ENCODE assay signal across 9 cellular contexts in genomic region chr12:6345319-6346071, GRCh38. TPM values are rescaled to one million over a fixed set of nuclear protein-coding genes. Genes with fewer than 3 reads are reported as not detected.
DNase-seq lines count a peak whose midpoint lies in the region; ATAC-seq and TF ChIP-seq lines count a peak whose summit lies in the region.
"Had no signal": no experiment of that assay in that cellular context is flagged by ENCODE, and none has a peak within 500 bp of the region (broad histone marks: within the 10 kb centered on the region; RNA-seq: fewer than 3 reads in every experiment).

No MANE protein-coding gene starts in this region.

- peaks cover 33% of the 10 kb centered on the region for H3K4me1 ChIP-seq in RWPE2 (ENCODE audit: insufficient read depth, poor library complexity, severe bottlenecking)

- H3K36me3 ChIP-seq in RWPE2 (ENCODE audit: low read depth) = peaks cover 40% of the 10 kb centered on the region

- peaks cover 40 to 44% of the 10 kb centered on the region in 2 donors for H3K4me1 Mint-ChIP-seq in natural killer cell treated with Interleukin-12 subunit alpha and Interleukin-12 subunit beta and Interleukin-15 and Interleukin-18, amount 100 ng/mL, for 72 hours (ENCODE audit: low read depth in 2 of 2)

- H3K36me3 Mint-ChIP-seq in natural killer cell treated with Interleukin-12 subunit alpha and Interleukin-12 subunit beta and Interleukin-15 and Interleukin-18, amount 100 ng/mL, for 72 hours = no peaks in the 10 kb centered on the region
- H3K36me3 Mint-ChIP-seq: IgD-negative memory B cell had no signal

- peak overlapping the region; percentile 97 for H3K27ac ChIP-seq in RWPE2 (ENCODE audit: poor library complexity, severe bottlenecking)

- H3K4me3 Mint-ChIP-seq in natural killer cell treated with Interleukin-12 subunit alpha and Interleukin-12 subunit beta and Interleukin-15 and Interleukin-18, amount 100 ng/mL, for 72 hours = peak overlapping the region; percentile 71
- H3K4me3 Mint-ChIP-seq: IgD-negative memory B cell had no signal

- H3K9me3 ChIP-seq in RWPE2 (ENCODE audit: severe bottlenecking) = no peaks in the 10 kb centered on the region

- H3K27me3 ChIP-seq in RWPE2 (ENCODE audit: insufficient read depth, poor library complexity, severe bottlenecking) = no peaks in the 10 kb centered on the region

- H3K4me3 ChIP-seq in RWPE2 (ENCODE audit: severe bottlenecking) = no peak overlapping the region

- ATAC-seq in RWPE2 (ENCODE audit: low read depth) = peak; percentile 32
- peak in 1 of 2 donors; percentile 70 for ATAC-seq in natural killer cell treated with Interleukin-12 subunit alpha and Interleukin-12 subunit beta and Interleukin-15 and Interleukin-18, amount 100 ng/mL, for 72 hours

- H3K27ac Mint-ChIP-seq in natural killer cell treated with Interleukin-12 subunit alpha and Interleukin-12 subunit beta and Interleukin-15 and Interleukin-18, amount 100 ng/mL, for 72 hours = peak overlapping the region; percentile 38 to 61
- H3K27ac Mint-ChIP-seq: IgD-negative memory B cell had no signal

- TF ChIP-seq CTCF in RWPE2 (IDR thresholded peaks at IDR 0.05; ENCODE audit: poor library complexity, severe bottlenecking) = no peak

- DNase-seq in ELR (ENCODE audit: low read depth) (peak; percentile 99), RWPE2 (ENCODE audit: low spot score) (no peak), dedifferentiated amniotic fluid mesenchymal stem cell (ENCODE audit: extremely low spot score) (peak; percentile 68), cerebellar cortex (ENCODE audit: low spot score) (no peak), NCI-H1417 treated with DMSO at 0.1 percent for 48 hours (lab: John Stamatoyannopoulos, UW) (no peak), NCI-H187 (lab: John Stamatoyannopoulos, UW) (no peak), NCI-H2171 treated with DMSO at 0.1 percent for 48 hours (lab: John Stamatoyannopoulos, UW) (no peak)
- DNase-seq in natural killer cell treated with Interleukin-12 subunit alpha and Interleukin-12 subunit beta and Interleukin-15 and Interleukin-18, amount 100 ng/mL, for 72 hours (ENCODE audit: low spot score) = no peak

- H3K27me3 Mint-ChIP-seq in natural killer cell treated with Interleukin-12 subunit alpha and Interleukin-12 subunit beta and Interleukin-15 and Interleukin-18, amount 100 ng/mL, for 72 hours = peaks cover 0 to 4% of the 10 kb centered on the region in 2 donors

- peaks cover 3% of the 10 kb centered on the region for H3K9me3 Mint-ChIP-seq in natural killer cell treated with Interleukin-12 subunit alpha and Interleukin-12 subunit beta and Interleukin-15 and Interleukin-18, amount 100 ng/mL, for 72 hours
- H3K9me3 Mint-ChIP-seq: IgD-negative memory B cell had no signal

RNA-seq across cellular contexts. Expression of gene TNFRSF1A, which starts 3.6 kb away (rescaled TPM):
- 100 to 1,000 TPM in 1 of 2 donors, 10 to 100 TPM in 1; 83.2 to 102 TPM for total RNA-seq in natural killer cell treated with Interleukin-12 subunit alpha and Interleukin-12 subunit beta and Interleukin-15 and Interleukin-18, amount 100 ng/mL, for 72 hours

RNA-seq across cellular contexts. Expression of gene SCNN1A, which starts 29.9 kb away (rescaled TPM):
- not detected for total RNA-seq in natural killer cell treated with Interleukin-12 subunit alpha and Interleukin-12 subunit beta and Interleukin-15 and Interleukin-18, amount 100 ng/mL, for 72 hours

RNA-seq across cellular contexts. Expression of gene PLEKHG6, which starts 35.0 kb away (rescaled TPM):
- not detected for total RNA-seq in natural killer cell treated with Interleukin-12 subunit alpha and Interleukin-12 subunit beta and Interleukin-15 and Interleukin-18, amount 100 ng/mL, for 72 hours

RNA-seq across cellular contexts. Expression of gene LTBR, which starts 38.5 kb away (rescaled TPM):
- 1 to 10 TPM; 2.3 to 3.9 TPM for total RNA-seq in natural killer cell treated with Interleukin-12 subunit alpha and Interleukin-12 subunit beta and Interleukin-15 and Interleukin-18, amount 100 ng/mL, for 72 hours

Comparison
In these comparisons a context has a peak if more than half of its experiments do, and no peak if none do; other contexts are left out.
1. DNase-seq: peak in ELR (single experiment) and dedifferentiated amniotic fluid mesenchymal stem cell (single experiment); none in RWPE2 (single experiment), natural killer cell treated with Interleukin-12 subunit alpha and Interleukin-12 subunit beta and Interleukin-15 and Interleukin-18, amount 100 ng/mL, for 72 hours (single experiment), cerebellar cortex (single experiment), NCI-H1417 treated with DMSO at 0.1 percent for 48 hours (single experiment), NCI-H187 (0 of 2) and NCI-H2171 treated with DMSO at 0.1 percent for 48 hours (single experiment).